ENCODE assay signal across 8 cellular contexts in the genomic region with DNA sequence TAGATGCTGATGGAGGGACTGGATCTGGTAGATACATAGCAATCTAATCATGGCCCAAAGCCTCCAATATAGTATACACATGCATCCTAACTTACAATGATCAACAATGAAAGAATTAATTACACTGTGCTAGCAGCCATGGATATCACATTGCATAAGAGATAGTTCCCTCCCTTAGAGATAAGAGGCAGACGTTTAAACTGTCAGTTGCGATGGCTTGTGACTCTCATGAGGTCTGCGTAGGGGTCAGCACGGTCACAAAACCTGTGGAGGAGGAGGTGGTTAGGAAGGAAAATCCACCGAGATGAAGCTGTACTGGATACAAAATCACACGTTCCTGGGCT. TPM values are rescaled to one million over a fixed set of nuclear protein-coding genes. Genes with fewer than 3 reads are reported as not detected.
DNase-seq lines count a peak whose midpoint lies in the region; ATAC-seq and TF ChIP-seq lines count a peak whose summit lies in the region.

No MANE protein-coding gene starts in this region.

- no peaks in the 10 kb centered on the region for H3K9me2 ChIP-seq in SK-N-SH

- peaks cover 4% of the 10 kb centered on the region for H3K9me3 Mint-ChIP-seq in activated T-helper 1 cell treated with anti-CD3 and anti-CD28 coated beads, Interleukin-12 subunit alpha, Interleukin-12 subunit beta, Interleukin-2, Interleukin-4 antibody, amounts not matched to agents 30 ng/mL and 10 ng/mL and 1 ng/mL, durations not matched to agents 14 hours and 24 hours and 36 hours
- H3K9me3 Mint-ChIP-seq in immature natural killer cell, result no peaks in the 10 kb centered on the region

- ATAC-seq in SK-N-SH treated with all-trans-retinoic acid at 6 μM for 48 hours (no peak), HG03175 (IDR thresholded peaks at IDR 0.05; ENCODE audit: unreplicated experiment) (no peak), sciatic nerve (no peak)

- H3K4me1 ChIP-seq in SK-N-SH (ENCODE audit: control insufficient read depth in 1 of 2, insufficient read depth in 2 of 2, low read depth in 1 of 2, low read length in 1 of 2), result peaks cover 4 to 22% of the 10 kb centered on the region in 2 experiments; a peak in 3 of 4 replicates

- CTCF ChIA-PET in SK-N-SH (lab: Yijun Ruan, JAX), result interaction anchor here (0.9 to 2.3 kb wide), 5 partner anchors 12 to 82 kb away, joined by 3 to 11 read pairs (median 4); no protein-coding TSS in a partner anchor

- no peaks in the 10 kb centered on the region for H3K27me3 ChIP-seq in SK-N-SH (ENCODE audit: insufficient read depth)

- peak overlapping the region in 1 of 2 experiments; percentile 87; a peak in 1 of 4 replicates for H3K27ac ChIP-seq in SK-N-SH (ENCODE audit: low read depth in 2 of 2, low read length in 1 of 2)

- peaks cover 31% of the 10 kb centered on the region for H4K20me1 ChIP-seq in SK-N-SH (ENCODE audit: insufficient read depth)

- H3K27me3 Mint-ChIP-seq in activated T-helper 1 cell treated with anti-CD3 and anti-CD28 coated beads, Interleukin-12 subunit alpha, Interleukin-12 subunit beta, Interleukin-2, Interleukin-4 antibody, amounts not matched to agents 30 ng/mL and 10 ng/mL and 1 ng/mL, durations not matched to agents 14 hours and 24 hours and 36 hours (ENCODE audit: insufficient read depth), result peaks cover 10% of the 10 kb centered on the region
- H3K27me3 Mint-ChIP-seq in immature natural killer cell (ENCODE audit: low read depth in 3 of 3), result peaks cover 8 to 11% (median 11%) of the 10 kb centered on the region in 3 donors

- peaks cover 29% of the 10 kb centered on the region for H3K36me3 Mint-ChIP-seq in activated T-helper 1 cell treated with anti-CD3 and anti-CD28 coated beads, Interleukin-12 subunit alpha, Interleukin-12 subunit beta, Interleukin-2, Interleukin-4 antibody, amounts not matched to agents 30 ng/mL and 10 ng/mL and 1 ng/mL, durations not matched to agents 14 hours and 24 hours and 36 hours (ENCODE audit: low read depth)
- H3K36me3 Mint-ChIP-seq in immature natural killer cell, result no peaks in the 10 kb centered on the region

- H3K4me1 Mint-ChIP-seq in activated T-helper 1 cell treated with anti-CD3 and anti-CD28 coated beads, Interleukin-12 subunit alpha, Interleukin-12 subunit beta, Interleukin-2, Interleukin-4 antibody, amounts not matched to agents 30 ng/mL and 10 ng/mL and 1 ng/mL, durations not matched to agents 14 hours and 24 hours and 36 hours (ENCODE audit: low read depth), result peaks cover 83% of the 10 kb centered on the region
- peaks cover 42 to 46% of the 10 kb centered on the region in 2 donors for H3K4me1 Mint-ChIP-seq in immature natural killer cell

- H3K79me2 ChIP-seq in SK-N-SH (ENCODE audit: insufficient read depth), result peaks cover 39% of the 10 kb centered on the region

- POLR2A ChIA-PET in SK-N-SH (lab: Yijun Ruan, JAX), result interaction anchor here (0.8 kb wide), 1 partner anchor 62 kb away, joined by 3 read pairs; no protein-coding TSS in a partner anchor

- H3K27ac Mint-ChIP-seq in activated T-helper 1 cell treated with anti-CD3 and anti-CD28 coated beads, Interleukin-12 subunit alpha, Interleukin-12 subunit beta, Interleukin-2, Interleukin-4 antibody, amounts not matched to agents 30 ng/mL and 10 ng/mL and 1 ng/mL, durations not matched to agents 14 hours and 24 hours and 36 hours, result peak overlapping the region; percentile 95
- H3K27ac Mint-ChIP-seq in immature natural killer cell, result peak overlapping the region; percentile 89 to 99 (median 94)

- no peak for DNase-seq in SK-N-SH
- no peak for DNase-seq in activated T-helper 1 cell treated with anti-CD3 and anti-CD28 coated beads, Interleukin-12 subunit alpha, Interleukin-12 subunit beta, Interleukin-2, Interleukin-4 antibody, amounts not matched to agents 30 ng/mL and 10 ng/mL and 1 ng/mL, durations not matched to agents 14 hours and 24 hours and 36 hours (ENCODE audit: low spot score)
- DNase-seq in immature natural killer cell, result no peak
- peak; percentile 37 for DNase-seq in superior temporal gyrus (ENCODE audit: extremely low spot score)
- DNase-seq in activated effector memory CD4-positive, alpha-beta T cell treated with anti-CD3 and anti-CD28 coated beads, Interleukin-2, amount 50 U/mL, for 16 hours, result no peak
- DNase-seq in sciatic nerve (ENCODE audit: low spot score), result no peak

- H3K36me3 ChIP-seq in SK-N-SH (replicated peaks in 1 of 2; ENCODE audit: control insufficient read depth in 1 of 2, insufficient read depth in 2 of 2, low read length in 1 of 2), result no peaks in the 10 kb centered on the region

- H3F3A ChIP-seq in SK-N-SH (replicated peaks; ENCODE audit: insufficient read depth), result no peaks in the 10 kb centered on the region

- peak overlapping the region; percentile 71 to 95 for H3K4me3 ChIP-seq in SK-N-SH (ENCODE audit: low read depth in 2 of 2, low read length in 1 of 2)

- 31% methylated on average over 6 of the region's 6 CpGs for WGBS in SK-N-SH (ENCODE audit: low lambda C conversion rate)

- TF ChIP-seq EP300 in SK-N-SH (IDR thresholded peaks at IDR 0.05; ENCODE audit: borderline replicate concordance in 1 of 2, low read depth in 1 of 2, low read length in 1 of 2), result no peak

- intact Hi-C loops in activated T-helper 1 cell treated with anti-CD3 and anti-CD28 coated beads, Interleukin-12 subunit alpha, Interleukin-12 subunit beta, Interleukin-2, Interleukin-4 antibody, amounts not matched to agents 30 ng/mL and 10 ng/mL and 1 ng/mL, durations not matched to agents 14 hours and 24 hours and 36 hours (cut with micrococcal nuclease), result loop anchor here (1.0 to 5.0 kb wide), 10 partner anchors 15 to 885 kb away; a partner anchor contains a TSS
- intact Hi-C loops in sciatic nerve (cut with DNase I), result no loop called here

- H3K9me3 ChIP-seq in SK-N-SH, result no peaks in the 10 kb centered on the region

- TF ChIP-seq CTCF in SK-N-SH (IDR thresholded peaks at IDR 0.05), result no peak

- peak overlapping the region; percentile 82 for H3K4me2 ChIP-seq in SK-N-SH

- peak overlapping the region; percentile 93 for H2AFZ ChIP-seq in SK-N-SH (ENCODE audit: low read depth)

- peak overlapping the region; percentile 45; the same call in 1 of the 2 replicates for H3K9ac ChIP-seq in SK-N-SH

- H3K4me3 Mint-ChIP-seq in activated T-helper 1 cell treated with anti-CD3 and anti-CD28 coated beads, Interleukin-12 subunit alpha, Interleukin-12 subunit beta, Interleukin-2, Interleukin-4 antibody, amounts not matched to agents 30 ng/mL and 10 ng/mL and 1 ng/mL, durations not matched to agents 14 hours and 24 hours and 36 hours, result peak overlapping the region; percentile 98
- peak overlapping the region; percentile 97 to 100 (median 100) for H3K4me3 Mint-ChIP-seq in immature natural killer cell

- no peak for TF ChIP-seq RAD21 in SK-N-SH (IDR thresholded peaks at IDR 0.05; ENCODE audit: low read length)

TF ChIP-seq in SK-N-SH, 30 proteins besides CTCF, POLR2A, EP300 and RAD21:
- TF ChIP-seq SIN3A (IDR thresholded peaks at IDR 0.05; ENCODE audit: borderline replicate concordance, low read depth, low read length), result no peak
- TF ChIP-seq, protein P1, sequence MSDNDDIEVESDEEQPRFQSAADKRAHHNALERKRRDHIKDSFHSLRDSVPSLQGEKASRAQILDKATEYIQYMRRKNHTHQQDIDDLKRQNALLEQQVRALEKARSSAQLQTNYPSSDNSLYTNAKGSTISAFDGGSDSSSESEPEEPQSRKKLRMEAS (IDR thresholded peaks at IDR 0.05; ENCODE audit: low read depth), result no peak
- no peak for TF ChIP-seq FOXM1 (IDR thresholded peaks at IDR 0.05; ENCODE audit: low read depth)
- no peak for TF ChIP-seq RCOR1 (IDR thresholded peaks at IDR 0.05; ENCODE audit: low read length)
- TF ChIP-seq MEF2A (IDR thresholded peaks at IDR 0.05; ENCODE audit: borderline replicate concordance, low read depth), result no peak
- no peak for TF ChIP-seq FOSL2 (IDR thresholded peaks at IDR 0.05; ENCODE audit: borderline replicate concordance, low read depth)
- peak; percentile 34; the same call in 1 of the 2 replicates for TF ChIP-seq GATA2 (CRISPR knock-in tag; IDR thresholded peaks at IDR 0.05)

TF ChIP-seq in SK-N-SH treated with all-trans-retinoic acid at 6 μM for 48 hours, 23 proteins besides CTCF, POLR2A, EP300 and RAD21:
- TF ChIP-seq ZC3H10 (CRISPR knock-in tag; IDR thresholded peaks at IDR 0.05) (no peak), GLIS3 (CRISPR knock-in tag; IDR thresholded peaks at IDR 0.05) (no peak), BACH2 (CRISPR knock-in tag; IDR thresholded peaks at IDR 0.05; ENCODE audit: borderline replicate concordance) (no peak), PPARA (CRISPR knock-in tag; IDR thresholded peaks at IDR 0.05; ENCODE audit: borderline replicate concordance) (no peak)
- TF ChIP-seq, protein P2, sequence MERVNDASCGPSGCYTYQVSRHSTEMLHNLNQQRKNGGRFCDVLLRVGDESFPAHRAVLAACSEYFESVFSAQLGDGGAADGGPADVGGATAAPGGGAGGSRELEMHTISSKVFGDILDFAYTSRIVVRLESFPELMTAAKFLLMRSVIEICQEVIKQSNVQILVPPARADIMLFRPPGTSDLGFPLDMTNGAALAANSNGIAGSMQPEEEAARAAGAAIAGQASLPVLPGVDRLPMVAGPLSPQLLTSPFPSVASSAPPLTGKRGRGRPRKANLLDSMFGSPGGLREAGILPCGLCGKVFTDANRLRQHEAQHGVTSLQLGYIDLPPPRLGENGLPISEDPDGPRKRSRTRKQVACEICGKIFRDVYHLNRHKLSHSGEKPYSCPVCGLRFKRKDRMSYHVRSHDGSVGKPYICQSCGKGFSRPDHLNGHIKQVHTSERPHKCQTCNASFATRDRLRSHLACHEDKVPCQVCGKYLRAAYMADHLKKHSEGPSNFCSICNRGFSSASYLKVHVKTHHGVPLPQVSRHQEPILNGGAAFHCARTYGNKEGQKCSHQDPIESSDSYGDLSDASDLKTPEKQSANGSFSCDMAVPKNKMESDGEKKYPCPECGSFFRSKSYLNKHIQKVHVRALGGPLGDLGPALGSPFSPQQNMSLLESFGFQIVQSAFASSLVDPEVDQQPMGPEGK (CRISPR knock-in tag; IDR thresholded peaks at IDR 0.05; ENCODE audit: borderline replicate concordance), result no peak

RNA-seq across cellular contexts. Expression of a gene that starts 0.8 kb away (rescaled TPM):
- polyA plus RNA-seq in SK-N-SH (2012; rRNA removed) (37.2 and 40.8 TPM in 2 replicates), immature natural killer cell (10 to 100 TPM; 47.7 to 55.1 (median 54.2) TPM)
- polyA plus RNA-seq in SK-N-SH (2012; cell fraction: cytosol; rRNA removed), result 50.9 and 54.5 TPM in 2 replicates
- 8.4 and 13.9 TPM in 2 replicates for polyA plus RNA-seq in SK-N-SH (2012; cell fraction: nucleus; rRNA removed)
- total RNA-seq in activated T-helper 1 cell treated with anti-CD3 and anti-CD28 coated beads, Interleukin-12 subunit alpha, Interleukin-12 subunit beta, Interleukin-2, Interleukin-4 antibody, amounts not matched to agents 30 ng/mL and 10 ng/mL and 1 ng/mL, durations not matched to agents 14 hours and 24 hours and 36 hours, result 79.7 and 84.2 TPM in 2 replicates
- total RNA-seq in sciatic nerve, result 52.8 TPM

RNA-seq across cellular contexts. Expression of a gene that starts 28.6 kb away (rescaled TPM):
- polyA plus RNA-seq in SK-N-SH (2012; rRNA removed) (24.8 and 36.0 TPM in 2 replicates), immature natural killer cell (10 to 100 TPM; 12.6 to 30.4 (median 20.5) TPM)
- polyA plus RNA-seq in SK-N-SH (2012; cell fraction: cytosol; rRNA removed), result 23.5 and 31.6 TPM in 2 replicates
- 19.2 and 20.2 TPM in 2 replicates for polyA plus RNA-seq in SK-N-SH (2012; cell fraction: nucleus; rRNA removed)
- total RNA-seq in activated T-helper 1 cell treated with anti-CD3 and anti-CD28 coated beads, Interleukin-12 subunit alpha, Interleukin-12 subunit beta, Interleukin-2, Interleukin-4 antibody, amounts not matched to agents 30 ng/mL and 10 ng/mL and 1 ng/mL, durations not matched to agents 14 hours and 24 hours and 36 hours, result 47.9 and 48.6 TPM in 2 replicates
- 19.9 TPM for total RNA-seq in sciatic nerve
